ENCODE assay signal across 8 cellular contexts in genomic region chr3:13657660-13658435, GRCh38.
DNase-seq lines count a peak whose midpoint lies in the region; ATAC-seq and TF ChIP-seq lines count a peak whose summit lies in the region.

No MANE protein-coding gene starts in this region.

- 12 to 19% methylated on average over 25 of the region's 25 CpGs for WGBS in sigmoid colon, 2 donors

- TF ChIP-seq POLR2A in sigmoid colon (IDR thresholded peaks at IDR 0.05): no peak

- H3K27ac ChIP-seq in sigmoid colon: no peak overlapping the region

- peak; percentile 21 for DNase-seq in NCI-H2107 (lab: John Stamatoyannopoulos, UW)
- DNase-seq in NCI-H2107 treated with DMSO at 0.1 percent for 48 hours (lab: John Stamatoyannopoulos, UW; ENCODE audit: unreplicated experiment): no peak
- DNase-seq in SK-MEL-5 (ENCODE audit: low read depth, low spot score): peak; percentile 63
- peak; percentile 34 for DNase-seq in activated naive CD8-positive, alpha-beta T cell treated with anti-CD3 and anti-CD28 coated beads, Interleukin-2, amount 50 U/mL, for 16 hours (ENCODE audit: low read depth, low spot score)
- DNase-seq in left ventricle myocardium superior: peak; percentile 73
- no peak for DNase-seq in sigmoid colon
- no peak for DNase-seq in NCI-H187 treated with DMSO at 0.1 percent for 48 hours (lab: John Stamatoyannopoulos, UW)

- no peak for TF ChIP-seq EP300 in sigmoid colon (IDR thresholded peaks at IDR 0.05)

- ATAC-seq in HG02798 (IDR thresholded peaks at IDR 0.05; ENCODE audit: poor library complexity, unreplicated experiment): peak; percentile 75
- peak; percentile 82 for ATAC-seq in left ventricle myocardium superior

- no peak overlapping the region for H3K4me3 ChIP-seq in sigmoid colon

- H3K4me1 ChIP-seq in sigmoid colon: peaks cover 0 to 13% (median 9%) of the 10 kb centered on the region in 4 donors

- in situ Hi-C loops in SK-MEL-5 (cut with HindIII; ENCODE audit: low pct_unique_long_range_greater_than_20kb, low sequenced_read_pairs): no loop called here

- H3K36me3 ChIP-seq in sigmoid colon: no peaks in the 10 kb centered on the region

- H3K9me3 ChIP-seq in sigmoid colon: no peaks in the 10 kb centered on the region

- H3K27me3 ChIP-seq in sigmoid colon: peaks cover 0 to 55% (median 31%) of the 10 kb centered on the region in 3 donors

- intact Hi-C loops in left ventricle myocardium superior (cut with micrococcal nuclease): no loop called here
- intact Hi-C loops in sigmoid colon (cut with DNase I): loop anchor here (10.0 kb wide), 1 partner anchor 1267 kb away; no protein-coding TSS in a partner anchor

- TF ChIP-seq CTCF in sigmoid colon (IDR thresholded peaks at IDR 0.05): peak; percentile 15 to 61 (median 54)

Comparison
In these comparisons a context has a peak if more than half of its experiments do, and no peak if none do; other contexts are left out.
1. DNase-seq: peak in NCI-H2107 (single experiment), SK-MEL-5 (single experiment), activated naive CD8-positive, alpha-beta T cell treated with anti-CD3 and anti-CD28 coated beads, Interleukin-2, amount 50 U/mL, for 16 hours (single experiment) and left ventricle myocardium superior (single experiment); none in NCI-H2107 treated with DMSO at 0.1 percent for 48 hours (single experiment), sigmoid colon (single experiment) and NCI-H187 treated with DMSO at 0.1 percent for 48 hours (single experiment).